ENCODE assay signal across 16 cellular contexts in genomic region chr1:154429841-154430611, GRCh38. TPM values are rescaled to one million over a fixed set of nuclear protein-coding genes. Genes with fewer than 3 reads are reported as not detected.
DNase-seq lines count a peak whose midpoint lies in the region; ATAC-seq and TF ChIP-seq lines count a peak whose summit lies in the region.
"Had no signal": no experiment of that assay in that cellular context is flagged by ENCODE, and none has a peak within 500 bp of the region (broad histone marks: within the 10 kb centered on the region; RNA-seq: fewer than 3 reads in every experiment).

No MANE protein-coding gene starts in this region.

- H3K4me1 Mint-ChIP-seq in stimulated activated naive CD8-positive, alpha-beta T cell treated with anti-CD3 and anti-CD28 coated beads, Interleukin-15, amount 100 ng/mL, for 72 hours = peaks cover 58% of the 10 kb centered on the region
- H3K4me1 Mint-ChIP-seq in effector memory CD8-positive, alpha-beta T cell (ENCODE audit: low read depth in 2 of 2) = peaks cover 14% of the 10 kb centered on the region in 2 donors
- peaks cover 22% of the 10 kb centered on the region for H3K4me1 Mint-ChIP-seq in neural crest cell
- peaks cover 5% of the 10 kb centered on the region for H3K4me1 Mint-ChIP-seq in progenitor cell of endocrine pancreas (ENCODE audit: low read depth)

- H3K27ac Mint-ChIP-seq in stimulated activated naive CD8-positive, alpha-beta T cell treated with anti-CD3 and anti-CD28 coated beads, Interleukin-15, amount 100 ng/mL, for 72 hours = peak overlapping the region; percentile 5 to 23
- H3K27ac Mint-ChIP-seq in effector memory CD8-positive, alpha-beta T cell = peak overlapping the region; percentile 38 to 44
- peak overlapping the region; percentile 75 for H3K27ac Mint-ChIP-seq in neural crest cell (ENCODE audit: unreplicated experiment)
- no peak overlapping the region for H3K27ac Mint-ChIP-seq in progenitor cell of endocrine pancreas

- ATAC-seq in stimulated activated naive CD8-positive, alpha-beta T cell treated with anti-CD3 and anti-CD28 coated beads, Interleukin-15, amount 100 ng/mL, for 72 hours = no peak
- no peak for ATAC-seq in stimulated activated naive CD8-positive, alpha-beta T cell treated with anti-CD3 and anti-CD28 coated beads, Interleukin-15, Interleukin-2, amounts not matched to agents 100 U/mL and 50 U/mL, for 24 hours
- ATAC-seq in effector memory CD8-positive, alpha-beta T cell (replicated peaks) = no peak
- no peak for ATAC-seq in HG02588 (IDR thresholded peaks at IDR 0.05; ENCODE audit: unreplicated experiment)

- no peak for TF ChIP-seq CTCF in neural crest cell (conservative IDR thresholded peaks at IDR 0.05)
- no peak for TF ChIP-seq CTCF in progenitor cell of endocrine pancreas (IDR thresholded peaks at IDR 0.05; ENCODE audit: unreplicated experiment)

- no peaks in the 10 kb centered on the region for H3K27me3 Mint-ChIP-seq in stimulated activated naive CD8-positive, alpha-beta T cell treated with anti-CD3 and anti-CD28 coated beads, Interleukin-15, amount 100 ng/mL, for 72 hours
- no peaks in the 10 kb centered on the region for H3K27me3 Mint-ChIP-seq in effector memory CD8-positive, alpha-beta T cell
- H3K27me3 Mint-ChIP-seq in neural crest cell (ENCODE audit: low read depth) = no peaks in the 10 kb centered on the region
- peaks cover 4% of the 10 kb centered on the region for H3K27me3 Mint-ChIP-seq in progenitor cell of endocrine pancreas

- no peak overlapping the region for H3K4me3 Mint-ChIP-seq in stimulated activated naive CD8-positive, alpha-beta T cell treated with anti-CD3 and anti-CD28 coated beads, Interleukin-15, amount 100 ng/mL, for 72 hours
- H3K4me3 Mint-ChIP-seq in effector memory CD8-positive, alpha-beta T cell = no peak overlapping the region
- H3K4me3 Mint-ChIP-seq in neural crest cell (no peak overlapping the region), progenitor cell of endocrine pancreas (ENCODE audit: low read depth) (no peak overlapping the region)

- no peak for DNase-seq in stimulated activated naive CD8-positive, alpha-beta T cell treated with anti-CD3 and anti-CD28 coated beads, Interleukin-15, amount 100 ng/mL, for 72 hours
- DNase-seq in stimulated activated naive CD8-positive, alpha-beta T cell treated with anti-CD3 and anti-CD28 coated beads, Interleukin-15, Interleukin-2, amounts not matched to agents 100 U/mL and 50 U/mL, for 24 hours = no peak
- no peak for DNase-seq in effector memory CD8-positive, alpha-beta T cell
- DNase-seq in neural crest cell (ENCODE audit: low read depth, low spot score) (no peak), superior temporal gyrus (ENCODE audit: extremely low spot score) (no peak), progenitor cell of endocrine pancreas (ENCODE audit: low spot score, unreplicated experiment) (no peak)
- DNase-seq in activated naive CD4-positive, alpha-beta T cell (lab: John Stamatoyannopoulos, UW) = no peak
- DNase-seq: activated CD4-positive, alpha-beta T cell treated with anti-CD3 and anti-CD28 coated beads, Interleukin-2, amount 50 U/mL, for 4 hours; activated gamma-delta T cell; brain microvascular endothelial cell; DMS153; effector CD4-positive, alpha-beta T cell; GM23248; NCI-H1417 treated with DMSO at 0.1 percent for 48 hours; NCI-H510A treated with DMSO at 0.1 percent for 48 hours had no signal

- H3K9me3 Mint-ChIP-seq in stimulated activated naive CD8-positive, alpha-beta T cell treated with anti-CD3 and anti-CD28 coated beads, Interleukin-15, amount 100 ng/mL, for 72 hours = no peaks in the 10 kb centered on the region
- no peaks in the 10 kb centered on the region for H3K9me3 Mint-ChIP-seq in effector memory CD8-positive, alpha-beta T cell
- H3K9me3 Mint-ChIP-seq in neural crest cell (peaks cover 2% of the 10 kb centered on the region), progenitor cell of endocrine pancreas (ENCODE audit: low read depth) (no peaks in the 10 kb centered on the region)

- H3K36me3 Mint-ChIP-seq in effector memory CD8-positive, alpha-beta T cell (ENCODE audit: insufficient read depth) = peaks cover 11% of the 10 kb centered on the region
- H3K36me3 Mint-ChIP-seq in neural crest cell (ENCODE audit: low read depth) (no peaks in the 10 kb centered on the region), progenitor cell of endocrine pancreas (ENCODE audit: insufficient read depth) (no peaks in the 10 kb centered on the region)

RNA-seq across cellular contexts. Expression of gene IL6R, which starts 24.9 kb away (rescaled TPM):
- total RNA-seq in neural crest cell = 0.07 and 0.09 TPM in 2 replicates
- 2.0 and 3.1 TPM in 2 replicates for total RNA-seq in progenitor cell of endocrine pancreas
